In the genomic region with DNA sequence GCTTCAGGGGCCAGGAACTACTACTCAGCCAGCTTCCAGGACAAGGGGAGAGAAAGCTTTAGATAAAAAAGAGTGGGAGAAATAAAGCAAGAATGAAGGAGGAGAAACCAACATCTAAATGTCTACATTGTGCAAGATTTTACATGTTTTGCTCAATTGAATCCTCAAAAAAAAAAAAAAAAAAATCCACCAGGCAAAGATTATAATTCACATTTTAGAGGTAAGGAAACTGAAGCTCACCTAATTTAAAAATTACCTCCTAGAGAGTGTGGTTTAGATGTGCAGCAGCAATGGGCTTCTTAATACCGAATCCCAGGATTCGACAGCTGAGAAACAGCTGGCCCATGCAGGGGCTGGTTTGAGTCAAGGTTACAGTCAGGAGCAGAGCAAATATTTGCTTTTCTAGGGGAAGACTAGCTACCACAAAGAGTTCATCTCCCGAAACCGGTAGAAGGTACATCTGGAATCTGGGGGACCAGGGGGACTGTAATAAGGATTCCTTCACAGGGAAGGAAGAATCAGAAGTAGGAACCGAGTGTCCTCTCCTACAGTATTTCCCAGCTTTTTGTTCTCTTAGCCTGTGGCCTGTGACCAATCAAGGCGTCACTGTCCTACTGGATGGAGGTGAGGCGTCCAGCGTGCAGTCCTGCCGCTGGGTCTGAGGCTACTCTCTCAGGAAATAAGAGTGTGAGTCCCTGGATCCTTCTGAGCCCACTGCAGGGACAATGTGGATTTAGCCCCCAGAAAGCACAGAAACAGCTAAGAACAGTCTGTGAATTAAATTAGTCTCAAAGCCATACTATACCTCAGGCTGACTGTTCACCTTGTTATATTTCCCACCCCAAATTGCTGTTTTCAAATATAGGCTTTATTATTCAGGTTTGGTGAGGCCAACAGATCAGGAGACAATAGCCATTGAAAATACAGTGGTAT, we compare ENCODE assay signal across 10 cellular contexts. TPM values are rescaled to one million over a fixed set of nuclear protein-coding genes. Genes with fewer than 3 reads are reported as not detected.
DNase-seq lines count a peak whose midpoint lies in the region; ATAC-seq and TF ChIP-seq lines count a peak whose summit lies in the region.
"Had no signal": no experiment of that assay in that cellular context is flagged by ENCODE, and none has a peak within 500 bp of the region (broad histone marks: within the 10 kb centered on the region; RNA-seq: fewer than 3 reads in every experiment).

No MANE protein-coding gene starts in this region.

- no peaks in the 10 kb centered on the region for H3K27me3 Mint-ChIP-seq in activated naive CD4-positive, alpha-beta T cell treated with anti-CD3 and anti-CD28 coated beads for 36 hours (ENCODE audit: low read depth)

- H3K9ac ChIP-seq in mucosa of rectum (ENCODE audit: low read depth in 1 of 2, low read length in 2 of 2): no peak overlapping the region

- no peak for TF ChIP-seq EP300 in upper lobe of left lung (IDR thresholded peaks at IDR 0.05)
- no peak for TF ChIP-seq EP300 in gastroesophageal sphincter (IDR thresholded peaks at IDR 0.05)

- H3K9me3 ChIP-seq in ascending aorta: no peaks in the 10 kb centered on the region
- H3K9me3 ChIP-seq in mucosa of rectum (ENCODE audit: control insufficient read depth in 2 of 2, low read length in 2 of 2): no peaks in the 10 kb centered on the region
- no peaks in the 10 kb centered on the region for H3K9me3 ChIP-seq in upper lobe of left lung
- H3K9me3 ChIP-seq in gastroesophageal sphincter: no peaks in the 10 kb centered on the region
- H3K9me3 ChIP-seq: ovary had no signal

- TF ChIP-seq CTCF in ascending aorta (IDR thresholded peaks at IDR 0.05) (no peak), upper lobe of left lung (IDR thresholded peaks at IDR 0.05) (no peak), gastroesophageal sphincter (IDR thresholded peaks at IDR 0.05) (no peak)

- CTCF ChIA-PET in activated naive CD4-positive, alpha-beta T cell treated with anti-CD3 and anti-CD28 coated beads for 36 hours (lab: Charles Lee): interaction anchor here (0.6 to 2.2 kb wide), 12 partner anchors 14 to 470 kb away, joined by 3 to 11 read pairs (median 4); no protein-coding TSS in a partner anchor
- CTCF ChIA-PET in HEK293T (lab: Yijun Ruan, JAX): interaction anchor here (1.1 to 1.5 kb wide), 2 partner anchors 28 to 207 kb away, joined by 3 to 4 read pairs; no protein-coding TSS in a partner anchor

- intact Hi-C loops in activated naive CD4-positive, alpha-beta T cell treated with anti-CD3 and anti-CD28 coated beads for 36 hours (cut with micrococcal nuclease): no loop called here
- intact Hi-C loops in ascending aorta (cut with DNase I): no loop called here

- H3K4me1 ChIP-seq in ascending aorta (peaks cover 0 to 32% of the 10 kb centered on the region in 2 donors), mucosa of rectum (ENCODE audit: control insufficient read depth in 2 of 2, insufficient read depth in 2 of 2, low read length in 2 of 2) (peaks cover 10 to 11% of the 10 kb centered on the region in 2 donors), upper lobe of left lung (peaks cover 38 to 53% (median 43%) of the 10 kb centered on the region in 4 donors), gastroesophageal sphincter (peaks cover 0 to 34% (median 11%) of the 10 kb centered on the region in 3 donors)

- no peaks in the 10 kb centered on the region for H3K36me3 Mint-ChIP-seq in activated naive CD4-positive, alpha-beta T cell treated with anti-CD3 and anti-CD28 coated beads for 36 hours (ENCODE audit: low read depth)

- H3K4me1 Mint-ChIP-seq in activated naive CD4-positive, alpha-beta T cell treated with anti-CD3 and anti-CD28 coated beads for 36 hours (ENCODE audit: low read depth): peaks cover 32% of the 10 kb centered on the region

- TF ChIP-seq POLR2A in upper lobe of left lung (IDR thresholded peaks at IDR 0.05) (no peak), gastroesophageal sphincter (IDR thresholded peaks at IDR 0.05) (no peak)

- WGBS in upper lobe of left lung, 2 donors: 64 to 74% methylated on average over 9 of the region's 9 CpGs
- WGBS in gastroesophageal sphincter (ENCODE audit: low coverage in 1 of 2), 2 donors: 60 to 69% methylated on average over 4 to 7 of the region's 9 CpGs

- peak overlapping the region in 1 of 2 donors; percentile 13 for H3K4me3 ChIP-seq in ascending aorta
- H3K4me3 ChIP-seq in mucosa of rectum (ENCODE audit: low read length in 2 of 2): no peak overlapping the region
- no peak overlapping the region for H3K4me3 ChIP-seq in upper lobe of left lung
- no peak overlapping the region for H3K4me3 ChIP-seq in gastroesophageal sphincter
- H3K4me3 ChIP-seq: ovary had no signal

- no peak overlapping the region for H3K4me3 Mint-ChIP-seq in activated naive CD4-positive, alpha-beta T cell treated with anti-CD3 and anti-CD28 coated beads for 36 hours

- ATAC-seq in upper lobe of left lung (ENCODE audit: low FRiP score in 2 of 2) (no peak), gastroesophageal sphincter (no peak)

- peak overlapping the region; percentile 48 for H3K27ac Mint-ChIP-seq in activated naive CD4-positive, alpha-beta T cell treated with anti-CD3 and anti-CD28 coated beads for 36 hours

- H3K36me3 ChIP-seq in ascending aorta (no peaks in the 10 kb centered on the region), mucosa of rectum (ENCODE audit: control insufficient read depth in 2 of 2, insufficient read depth in 2 of 2, low read length in 2 of 2) (no peaks in the 10 kb centered on the region), upper lobe of left lung (no peaks in the 10 kb centered on the region), gastroesophageal sphincter (no peaks in the 10 kb centered on the region)
- H3K36me3 ChIP-seq: ovary had no signal

- H3K27ac ChIP-seq in ascending aorta: peak overlapping the region; percentile 22 to 56
- H3K27ac ChIP-seq in mucosa of rectum (ENCODE audit: low read depth in 2 of 2, low read length in 2 of 2): peak overlapping the region; percentile 62 to 76
- peak overlapping the region; percentile 60 to 81 (median 74) for H3K27ac ChIP-seq in upper lobe of left lung
- H3K27ac ChIP-seq in gastroesophageal sphincter: peak overlapping the region in 2 of 4 donors; percentile 21 to 31

- no peak for DNase-seq in activated naive CD4-positive, alpha-beta T cell treated with anti-CD3 and anti-CD28 coated beads for 36 hours
- DNase-seq in activated naive CD4-positive, alpha-beta T cell treated with Interleukin-2 at 50 U/mL for 16 hours: no peak
- DNase-seq in ascending aorta (ENCODE audit: low spot score in 2 of 2) (no peak), upper lobe of left lung (no peak), HEK293T (ENCODE audit: extremely low spot score) (no peak)
- DNase-seq in stimulated activated CD4-positive, alpha-beta T cell treated with anti-CD3 and anti-CD28 coated beads, Interleukin-2, amount 100 ng/mL, for 48 hours: no peak
- DNase-seq: activated gamma-delta T cell treated with Interleukin-2 at 50 U/mL for 16 hours had no signal

- H3K9me3 Mint-ChIP-seq in activated naive CD4-positive, alpha-beta T cell treated with anti-CD3 and anti-CD28 coated beads for 36 hours: no peaks in the 10 kb centered on the region

- H3K27me3 ChIP-seq in ascending aorta (no peaks in the 10 kb centered on the region), mucosa of rectum (ENCODE audit: control insufficient read depth in 2 of 2, insufficient read depth in 2 of 2, low read length in 2 of 2) (no peaks in the 10 kb centered on the region), upper lobe of left lung (no peaks in the 10 kb centered on the region), gastroesophageal sphincter (no peaks in the 10 kb centered on the region)
- H3K27me3 ChIP-seq: ovary had no signal

- POLR2A ChIA-PET in HEK293T (lab: Yijun Ruan, JAX): no interaction called here

TF ChIP-seq in HEK293T, 16 proteins besides CTCF, POLR2A, EP300 and RAD21:
- TF ChIP-seq FOXM1 (IDR thresholded peaks at IDR 0.05; ENCODE audit: borderline replicate concordance) (no peak), FOXA1 (IDR thresholded peaks at IDR 0.05) (no peak), ZNF384 (IDR thresholded peaks at IDR 0.05) (no peak), ELF4 (IDR thresholded peaks at IDR 0.05) (no peak), BHLHE40 (IDR thresholded peaks at IDR 0.05; ENCODE audit: borderline replicate concordance) (no peak), ARNT (IDR thresholded peaks at IDR 0.05) (no peak), SUZ12 (IDR thresholded peaks at IDR 0.05) (no peak), SP1 (IDR thresholded peaks at IDR 0.05) (no peak), HDGF (IDR thresholded peaks at IDR 0.05; ENCODE audit: borderline replicate concordance) (no peak), TARDBP (IDR thresholded peaks at IDR 0.05) (no peak), NFRKB (IDR thresholded peaks at IDR 0.05) (no peak), LEF1 (IDR thresholded peaks at IDR 0.05; ENCODE audit: borderline replicate concordance) (no peak), L3MBTL2 (conservative IDR thresholded peaks at IDR 0.05) (no peak), CTBP1 (IDR thresholded peaks at IDR 0.05; ENCODE audit: borderline replicate concordance) (no peak), FOXK2 (IDR thresholded peaks at IDR 0.05) (no peak)
- TF ChIP-seq, protein P1, sequence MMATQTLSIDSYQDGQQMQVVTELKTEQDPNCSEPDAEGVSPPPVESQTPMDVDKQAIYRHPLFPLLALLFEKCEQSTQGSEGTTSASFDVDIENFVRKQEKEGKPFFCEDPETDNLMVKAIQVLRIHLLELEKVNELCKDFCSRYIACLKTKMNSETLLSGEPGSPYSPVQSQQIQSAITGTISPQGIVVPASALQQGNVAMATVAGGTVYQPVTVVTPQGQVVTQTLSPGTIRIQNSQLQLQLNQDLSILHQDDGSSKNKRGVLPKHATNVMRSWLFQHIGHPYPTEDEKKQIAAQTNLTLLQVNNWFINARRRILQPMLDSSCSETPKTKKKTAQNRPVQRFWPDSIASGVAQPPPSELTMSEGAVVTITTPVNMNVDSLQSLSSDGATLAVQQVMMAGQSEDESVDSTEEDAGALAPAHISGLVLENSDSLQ (IDR thresholded peaks at IDR 0.05): no peak

RNA-seq across cellular contexts. Expression of gene IL1R2, which starts 42.3 kb away (rescaled TPM):
- total RNA-seq in activated naive CD4-positive, alpha-beta T cell treated with anti-CD3 and anti-CD28 coated beads for 36 hours: 10 to 100 TPM; 10.3 to 10.5 TPM
- total RNA-seq in ascending aorta: 25.4 TPM
- 10 to 100 TPM; 24.7 to 84.8 (median 60.0) TPM for total RNA-seq in upper lobe of left lung
- 10 to 100 TPM in 2 of 4 donors, 1 to 10 TPM in 2; 1.1 to 25.2 (median 10.0) TPM for total RNA-seq in gastroesophageal sphincter
